Comparison of ENCODE assay signal across 13 cellular contexts in the genomic region with DNA sequence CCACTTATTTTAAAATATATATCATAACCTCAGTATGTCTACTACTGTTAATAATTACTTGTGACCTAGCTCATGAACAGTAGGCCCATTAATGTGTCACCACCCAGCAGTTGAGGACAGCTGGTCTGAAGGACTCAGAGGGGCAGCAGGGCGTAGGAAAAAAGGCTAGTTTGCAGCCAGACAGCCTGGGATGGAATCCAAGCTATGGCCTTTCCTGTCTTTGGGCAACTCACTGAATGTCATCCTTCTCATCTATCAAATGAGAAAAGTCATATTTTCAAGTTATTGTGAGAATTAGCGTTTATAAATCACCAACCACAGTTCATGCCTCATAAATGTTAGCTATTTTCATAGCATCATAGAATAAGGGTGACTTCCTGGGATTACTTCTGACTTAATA. TPM values are rescaled to one million over a fixed set of nuclear protein-coding genes. Genes with fewer than 3 reads are reported as not detected.
DNase-seq lines count a peak whose midpoint lies in the region; ATAC-seq and TF ChIP-seq lines count a peak whose summit lies in the region.
"Had no signal": no experiment of that assay in that cellular context is flagged by ENCODE, and none has a peak within 500 bp of the region (broad histone marks: within the 10 kb centered on the region; RNA-seq: fewer than 3 reads in every experiment).

No MANE protein-coding gene starts in this region.

- H3K27ac ChIP-seq in heart right ventricle = peak overlapping the region in 3 of 10 donors; percentile 4 to 41 (median 29)
- H3K27ac ChIP-seq: ascending aorta, parathyroid adenoma had no signal

- H3K4me3 ChIP-seq in heart right ventricle = no peak overlapping the region
- H3K4me3 ChIP-seq: ascending aorta had no signal

- no peaks in the 10 kb centered on the region for H3K27me3 ChIP-seq in heart right ventricle
- H3K27me3 ChIP-seq: ascending aorta had no signal

- no peaks in the 10 kb centered on the region for H3K36me3 ChIP-seq in heart right ventricle
- H3K36me3 ChIP-seq: ascending aorta had no signal

- 40 to 45% methylated on average over 2 of the region's 2 CpGs for WGBS in heart right ventricle, 2 donors

- no peaks in the 10 kb centered on the region for H3K9me3 ChIP-seq in heart right ventricle
- H3K9me3 ChIP-seq: ascending aorta had no signal

- intact Hi-C loops in heart right ventricle (cut with DNase I) (loop anchor here in 1 of 10 donors (10.0 kb wide), 1 partner anchor 94 kb away; no protein-coding TSS in a partner anchor), Right ventricle myocardium inferior (cut with DNase I) (no loop called here), left ventricle myocardium superior (cut with micrococcal nuclease) (no loop called here)

- H3K4me1 ChIP-seq in heart right ventricle = peaks cover 0 to 49% (median 28%) of the 10 kb centered on the region in 9 donors
- H3K4me1 ChIP-seq: parathyroid adenoma had no signal

- DNase-seq in heart right ventricle (no peak), Right ventricle myocardium inferior (ENCODE audit: missing footprints) (no peak), RPMI7951 (ENCODE audit: low read depth) (peak; percentile 37), left ventricle myocardium superior (no peak), DMS53 treated with DMSO at 0.1 percent for 48 hours (lab: John Stamatoyannopoulos, UW; ENCODE audit: unreplicated experiment) (no peak), NCI-H1694 treated with DMSO at 0.1 percent for 48 hours (lab: John Stamatoyannopoulos, UW) (no peak), DMS114 treated with DMSO at 0.1 percent for 48 hours (lab: John Stamatoyannopoulos, UW; ENCODE audit: unreplicated experiment) (no peak)
- DNase-seq: erythroblast, GDM1, NCI-H2029 treated with DMSO at 0.1 percent for 48 hours had no signal

- no peak for TF ChIP-seq CTCF in heart right ventricle (IDR thresholded peaks at IDR 0.05)

- ATAC-seq in heart right ventricle (peak in 5 of 8 donors; percentile 44 to 77 (median 61)), Right ventricle myocardium inferior (no peak), left ventricle myocardium superior (peak; percentile 73), HG03378 (IDR thresholded peaks at IDR 0.05; ENCODE audit: unreplicated experiment) (no peak)

RNA-seq across cellular contexts. Expression of a gene that starts 12.3 kb away (rescaled TPM):
- total RNA-seq in heart right ventricle (10 to 100 TPM; 28.0 to 60.8 (median 46.4) TPM), Right ventricle myocardium inferior (37.1 TPM), left ventricle myocardium superior (43.7 TPM)
- polyA plus RNA-seq in heart right ventricle = 10 to 100 TPM in 1 of 2 donors, 1 to 10 TPM in 1; 5.2 to 11.2 TPM
- 9.3 and 13.5 TPM in 2 replicates for total RNA-seq in RPMI7951 (2014; rRNA removed; shearing (Covaris generic))

Comparison
In these comparisons a context has a peak if more than half of its experiments do, and no peak if none do; other contexts are left out.
1. ATAC-seq: peak in heart right ventricle (5 of 8) and left ventricle myocardium superior (single experiment); none in Right ventricle myocardium inferior (single experiment) and HG03378 (single experiment).